ENCODE assay signal across 19 cellular contexts in the genomic region with DNA sequence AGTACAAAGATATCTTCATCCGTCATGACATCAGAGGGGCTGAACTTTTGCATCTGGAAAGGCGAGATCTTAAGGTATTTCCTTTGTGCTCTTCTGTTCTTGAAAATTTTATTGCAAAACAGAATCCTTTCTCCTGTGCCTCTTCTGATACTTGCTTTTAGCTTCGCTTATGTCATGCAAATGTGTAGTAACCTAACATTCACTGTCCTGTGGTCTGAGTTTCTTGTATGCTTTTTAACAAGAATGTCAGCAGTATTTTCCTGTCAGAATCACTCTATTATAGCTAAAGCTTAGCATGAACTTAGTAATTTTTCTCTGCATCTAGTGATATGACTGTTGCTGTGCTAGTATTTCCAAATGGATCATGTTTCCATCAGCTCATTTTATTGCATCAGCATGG. TPM values are rescaled to one million over a fixed set of nuclear protein-coding genes. Genes with fewer than 3 reads are reported as not detected.
A peak's percentile ranks its signal among the peaks of the same experiment; 100 is the strongest.
DNase-seq lines count a peak whose midpoint lies in the region; ATAC-seq, FAIRE-seq and TF ChIP-seq lines count a peak whose summit lies in the region.
"Had no signal": no experiment of that assay in that cellular context is flagged by ENCODE, and none has a peak within 500 bp of the region (broad histone marks: within the 10 kb centered on the region; RNA-seq: fewer than 3 reads in every experiment).

No MANE protein-coding gene starts in this region.

- no peaks in the 10 kb centered on the region for H3K79me1 ChIP-seq in H1 (ENCODE audit: low read depth, low read length)

- no peak overlapping the region for H2BK120ac ChIP-seq in H1 (replicated peaks; ENCODE audit: low read depth, low read length)

- H3F3A ChIP-seq in GM23338 (replicated peaks; ENCODE audit: low read depth) = no peaks in the 10 kb centered on the region

- no peak overlapping the region for H4K5ac ChIP-seq in H1 (ENCODE audit: insufficient read length, low read depth, low read length)

- TF ChIP-seq RAD21 in H1 (IDR thresholded peaks at IDR 0.05 in 1 of 2, conservative IDR thresholded peaks at IDR 0.05 in 1 of 2; ENCODE audit: low read depth in 2 of 2, low read length in 2 of 2) = no peak

- ATAC-seq in GM23338 (peak; percentile 32; the same call in 2 of the 3 replicates), HG03469 (IDR thresholded peaks at IDR 0.05; ENCODE audit: unreplicated experiment) (no peak)
- ATAC-seq in activated CD8-positive, alpha-beta memory T cell treated with anti-CD3 and anti-CD28 coated beads, Interleukin-2, amount 10 ng/mL, durations not matched to agents 7 days and 5 days = no peak
- ATAC-seq: CD8-positive, alpha-beta T cell; GM12878 had no signal

- no peak for TF ChIP-seq CTCF in GM23338 (conservative IDR thresholded peaks at IDR 0.05; ENCODE audit: low read depth in 2 of 2)
- no peak for TF ChIP-seq CTCF in H1 (IDR thresholded peaks at IDR 0.05; ENCODE audit: control extremely low read depth in 1 of 3, insufficient read depth in 1 of 3, low read depth in 1 of 3, low read length in 3 of 3)

- CTCF ChIA-PET in H1 (lab: Charles Lee; ENCODE audit: partially characterized antibody) = no interaction called here
- CTCF ChIA-PET in activated CD8-positive, alpha-beta memory T cell treated with anti-CD3 and anti-CD28 coated beads, Interleukin-2, amount 10 ng/mL, durations not matched to agents 7 days and 5 days (lab: Charles Lee) = no interaction called here

- no peaks in the 10 kb centered on the region for H4K20me1 ChIP-seq in GM23338 (replicated peaks; ENCODE audit: insufficient read depth)
- H4K20me1 ChIP-seq in H1 (replicated peaks in 1 of 2; ENCODE audit: control insufficient read depth in 1 of 2, insufficient read depth in 2 of 2, low read length in 2 of 2) = no peaks in the 10 kb centered on the region
- H4K20me1 ChIP-seq: BLaER1 treated with 17β-estradiol and CSF1 and Interleukin-3, amounts not matched to agents 10 nM and 100 nM had no signal

- no peak overlapping the region for H2BK5ac ChIP-seq in H1 (ENCODE audit: low read depth, low read length)

- no peak overlapping the region for H2BK20ac ChIP-seq in H1 (ENCODE audit: low read length)

- H2BK12ac ChIP-seq in H1 (ENCODE audit: low read depth, low read length) = no peak overlapping the region

- FAIRE-seq in H1 (lab: Jason Lieb, UNC) = peak; percentile 58
- FAIRE-seq: GM12878, GM19239, H54 had no signal

- H3K4ac ChIP-seq in H1 (replicated peaks; ENCODE audit: insufficient read length, low read depth, low read length) = no peak overlapping the region

- H3K23me2 ChIP-seq in H1 (ENCODE audit: low read depth, low read length) = no peaks in the 10 kb centered on the region; the same call in 1 of the 2 replicates

- peaks cover 25% of the 10 kb centered on the region for H3K4me1 ChIP-seq in GM23338 (ENCODE audit: insufficient read depth)
- H3K4me1 ChIP-seq in HUES64 (ENCODE audit: insufficient read depth, low read length) = peaks cover 21% of the 10 kb centered on the region
- H3K4me1 ChIP-seq in H1 (replicated peaks in 1 of 4; ENCODE audit: control insufficient read depth in 3 of 4, insufficient read depth in 4 of 4, low read length in 3 of 4) = peaks cover 0 to 9% (median 5%) of the 10 kb centered on the region in 4 experiments; a peak in 3 of 7 replicates
- H3K4me1 ChIP-seq in iPS-20b (ENCODE audit: insufficient read depth, low read length) = peaks cover 17% of the 10 kb centered on the region
- H3K4me1 ChIP-seq: BLaER1 treated with 17β-estradiol and CSF1 and Interleukin-3, amounts not matched to agents 10 nM and 100 nM had no signal

- H3K4me3 Mint-ChIP-seq in GM23338 = peak overlapping the region; percentile 25; the same call in 2 of the 3 replicates
- H3K4me3 Mint-ChIP-seq in activated CD8-positive, alpha-beta memory T cell treated with anti-CD3 and anti-CD28 coated beads, Interleukin-2, amount 10 ng/mL, durations not matched to agents 7 days and 5 days = no peak overlapping the region
- H3K4me3 Mint-ChIP-seq: B cell; CD8-positive, alpha-beta T cell; IgD-negative memory B cell had no signal

- H4K8ac ChIP-seq in H1 (ENCODE audit: extremely low read depth, insufficient read depth, low read length) = no peak overlapping the region

- POLR2A ChIA-PET in H1 (lab: Charles Lee; ENCODE audit: partially characterized antibody) = interaction anchor here (1.2 kb wide), 1 partner anchor 51 kb away, joined by 3 read pairs; a partner anchor contains a TSS

- H3K9me3 ChIP-seq in HUES64 (ENCODE audit: insufficient read depth, low read depth, low read length) (no peaks in the 10 kb centered on the region), H1 (ENCODE audit: insufficient read depth in 2 of 2, low read depth in 1 of 2, low read length in 1 of 2) (no peaks in the 10 kb centered on the region), iPS-20b (ENCODE audit: insufficient read depth, low read depth, low read length) (no peaks in the 10 kb centered on the region)

- no peak overlapping the region for H2BK15ac ChIP-seq in H1 (ENCODE audit: low read length)

- H3K27me3 ChIP-seq in GM23338 (ENCODE audit: insufficient read depth) (no peaks in the 10 kb centered on the region), HUES64 (ENCODE audit: insufficient read depth, low read length) (no peaks in the 10 kb centered on the region), H1 (replicated peaks in 1 of 4; ENCODE audit: control insufficient read depth in 3 of 4, extremely low read depth in 1 of 4, insufficient read depth in 3 of 4, low read length in 3 of 4) (no peaks in the 10 kb centered on the region), iPS-20b (ENCODE audit: insufficient read depth, low read length) (no peaks in the 10 kb centered on the region)
- H3K27me3 ChIP-seq: BLaER1 treated with 17β-estradiol and CSF1 and Interleukin-3, amounts not matched to agents 10 nM and 100 nM had no signal

- no peak overlapping the region for H3K18ac ChIP-seq in H1 (ENCODE audit: extremely low read depth, low read length)

- no peak for TF ChIP-seq EP300 in H1 (IDR thresholded peaks at IDR 0.05; ENCODE audit: borderline replicate concordance in 1 of 2, low read depth in 2 of 2, low read length in 2 of 2)

- H3K56ac ChIP-seq in H1 (replicated peaks; ENCODE audit: insufficient read length, low read depth, low read length) = no peak overlapping the region

- DNase-seq in GM23338 (ENCODE audit: low spot score) (peak; percentile 34), H1 (ENCODE audit: low read depth in 1 of 2, low spot score in 2 of 2) (no peak), NCI-H1417 treated with DMSO at 0.1 percent for 48 hours (lab: John Stamatoyannopoulos, UW) (no peak), AG08396 (ENCODE audit: low spot score) (no peak)
- no peak for DNase-seq in activated CD8-positive, alpha-beta memory T cell treated with anti-CD3 and anti-CD28 coated beads, Interleukin-2, amount 10 ng/mL, durations not matched to agents 7 days and 5 days
- DNase-seq: 8988T; Calu3; CD8-positive, alpha-beta T cell; DMS79 treated with DMSO at 0.1 percent for 48 hours; KBM-7 had no signal

- no peak overlapping the region for H2AFZ ChIP-seq in GM23338
- no peak overlapping the region for H2AFZ ChIP-seq in H1 (ENCODE audit: low read length)

- H2AK5ac ChIP-seq in H1 (ENCODE audit: low read depth, low read length) = no peak overlapping the region

- H3K9ac ChIP-seq in HUES64 (ENCODE audit: low read depth, low read length) = no peak overlapping the region
- no peak overlapping the region; a peak in 1 of 7 replicates for H3K9ac ChIP-seq in H1 (replicated peaks in 1 of 4; ENCODE audit: extremely low read depth in 1 of 4, low read depth in 3 of 4, low read length in 3 of 4)
- H3K9ac ChIP-seq in iPS-20b (ENCODE audit: low read depth, low read length) = peak overlapping the region; percentile 29; the same call in 1 of the 2 replicates
- H3K9ac ChIP-seq: BLaER1 treated with 17β-estradiol and CSF1 and Interleukin-3, amounts not matched to agents 10 nM and 100 nM had no signal

- H3K14ac ChIP-seq in H1 (ENCODE audit: insufficient read length) = no peak overlapping the region

- H3K79me2 ChIP-seq in GM23338 (replicated peaks; ENCODE audit: insufficient read depth) (no peaks in the 10 kb centered on the region), H1 (ENCODE audit: control insufficient read depth in 1 of 2, insufficient read depth in 2 of 2, low read length in 2 of 2) (no peaks in the 10 kb centered on the region)

- no peaks in the 10 kb centered on the region for H3K36me3 ChIP-seq in GM23338 (ENCODE audit: insufficient read depth)
- peaks cover 9% of the 10 kb centered on the region for H3K36me3 ChIP-seq in HUES64 (ENCODE audit: insufficient read depth, low read length)
- peaks cover 0 to 3% (median 0%) of the 10 kb centered on the region in 4 experiments; a peak in 1 of 8 replicates for H3K36me3 ChIP-seq in H1 (ENCODE audit: control insufficient read depth in 2 of 4, insufficient read depth in 4 of 4, low read length in 3 of 4)
- peaks cover 6% of the 10 kb centered on the region; the same call in 1 of the 2 replicates for H3K36me3 ChIP-seq in iPS-20b (ENCODE audit: insufficient read depth, low read depth, low read length)

- no peak for TF ChIP-seq POLR2A in H1 (IDR thresholded peaks at IDR 0.05; ENCODE audit: control extremely low read depth in 1 of 2, low read depth in 2 of 2, low read length in 2 of 2)

- peaks cover 26% of the 10 kb centered on the region for H3K4me1 Mint-ChIP-seq in GM23338
- H3K4me1 Mint-ChIP-seq in activated CD8-positive, alpha-beta memory T cell treated with anti-CD3 and anti-CD28 coated beads, Interleukin-2, amount 10 ng/mL, durations not matched to agents 7 days and 5 days = no peaks in the 10 kb centered on the region
- H3K4me1 Mint-ChIP-seq: B cell, IgD-negative memory B cell had no signal

- no peak overlapping the region for H3K23ac ChIP-seq in H1 (ENCODE audit: insufficient read length)

- 70% methylated on average over 3 of the region's 3 CpGs for WGBS in HUES64
- WGBS in H1 (ENCODE audit: extremely low coverage in 1 of 2, insufficient coverage in 1 of 2, insufficient read length in 1 of 2, insufficient replicate concordance in 2 of 2, low coverage in 1 of 2, low lambda C conversion rate in 2 of 2, missing lambda C conversion rate in 1 of 2), 2 experiments = 59% methylated on average over 3 of the region's 3 CpGs; no CpG with 5 or more reads in 1 of the 2 experiments

- no peaks in the 10 kb centered on the region; the same call in 2 of the 3 replicates for H3K9me3 Mint-ChIP-seq in GM23338
- H3K9me3 Mint-ChIP-seq in activated CD8-positive, alpha-beta memory T cell treated with anti-CD3 and anti-CD28 coated beads, Interleukin-2, amount 10 ng/mL, durations not matched to agents 7 days and 5 days (ENCODE audit: low read depth) = no peaks in the 10 kb centered on the region
- H3K9me3 Mint-ChIP-seq: CD8-positive, alpha-beta T cell had no signal

- H3K4me2 ChIP-seq in GM23338 (peak overlapping the region; percentile 58), H1 (ENCODE audit: insufficient read depth in 1 of 2, low read depth in 2 of 2, low read length in 2 of 2) (peak overlapping the region; percentile 50 to 63)
- H3K4me2 ChIP-seq: BLaER1 treated with 17β-estradiol and CSF1 and Interleukin-3, amounts not matched to agents 10 nM and 100 nM had no signal

- no peak overlapping the region for H4K91ac ChIP-seq in H1 (replicated peaks; ENCODE audit: insufficient read length, low read length)

- peaks cover 17% of the 10 kb centered on the region for H3K36me3 Mint-ChIP-seq in GM23338 (ENCODE audit: low read depth)
- peaks cover 33% of the 10 kb centered on the region for H3K36me3 Mint-ChIP-seq in activated CD8-positive, alpha-beta memory T cell treated with anti-CD3 and anti-CD28 coated beads, Interleukin-2, amount 10 ng/mL, durations not matched to agents 7 days and 5 days
- H3K36me3 Mint-ChIP-seq: IgD-negative memory B cell had no signal

- no peaks in the 10 kb centered on the region for H3K9me2 ChIP-seq in GM23338 (ENCODE audit: insufficient read depth)

- H3K27ac Mint-ChIP-seq in GM23338 = peak overlapping the region; percentile 49
- no peak overlapping the region for H3K27ac Mint-ChIP-seq in activated CD8-positive, alpha-beta memory T cell treated with anti-CD3 and anti-CD28 coated beads, Interleukin-2, amount 10 ng/mL, durations not matched to agents 7 days and 5 days
- H3K27ac Mint-ChIP-seq: B cell; CD8-positive, alpha-beta T cell; IgD-negative memory B cell had no signal

- H3K4me3 ChIP-seq in GM23338 (peak overlapping the region; percentile 27; the same call in 1 of the 2 replicates), HUES64 (ENCODE audit: low read length) (no peak overlapping the region), H1 (ENCODE audit: extremely low read depth in 1 of 4, insufficient read depth in 2 of 4, low read depth in 3 of 4, low read length in 4 of 4) (no peak overlapping the region), iPS-20b (ENCODE audit: low read length) (peak overlapping the region; percentile 29; the same call in 1 of the 2 replicates)
- H3K4me3 ChIP-seq: BLaER1 treated with 17β-estradiol and CSF1 and Interleukin-3, amounts not matched to agents 10 nM and 100 nM; GM12878 had no signal

- peak overlapping the region; percentile 18; the same call in 1 of the 2 replicates for H3K27ac ChIP-seq in GM23338 (ENCODE audit: low read depth)
- peak overlapping the region; percentile 22; the same call in 1 of the 2 replicates for H3K27ac ChIP-seq in HUES64 (ENCODE audit: low read depth, low read length)
- peak overlapping the region; percentile 14; the same call in 1 of the 2 replicates for H3K27ac ChIP-seq in H1 (ENCODE audit: low read depth, low read length)
- no peak overlapping the region for H3K27ac ChIP-seq in iPS-20b (ENCODE audit: low read length)
- H3K27ac ChIP-seq: BLaER1 treated with 17β-estradiol and CSF1 and Interleukin-3, amounts not matched to agents 10 nM and 100 nM had no signal

- H3K27me3 Mint-ChIP-seq in GM23338 (ENCODE audit: insufficient read depth, low read depth, poor library complexity) = no peaks in the 10 kb centered on the region
- no peaks in the 10 kb centered on the region for H3K27me3 Mint-ChIP-seq in activated CD8-positive, alpha-beta memory T cell treated with anti-CD3 and anti-CD28 coated beads, Interleukin-2, amount 10 ng/mL, durations not matched to agents 7 days and 5 days
- H3K27me3 Mint-ChIP-seq: B cell, IgD-negative memory B cell had no signal

RNA-seq across cellular contexts. Expression of a gene that starts 50.6 kb away (rescaled TPM):
- total RNA-seq in GM23338 (2014; rRNA removed; shearing (Covaris generic)) = 20.7 and 21.6 TPM in 2 replicates
- polyA plus RNA-seq in GM23338 (2016; fragmentation: Nextera tagmentation; extraction: Ambion mirVana) = 4.2 and 4.3 TPM in 2 replicates
- polyA plus RNA-seq in HUES64 (2013, experiment 1 of 2) = 11.2 TPM
- 11.7 TPM for polyA plus RNA-seq in HUES64 (2013, experiment 2 of 2)
- 21.7 and 21.9 TPM in 2 replicates for total RNA-seq in H1 (2021; fragmentation: NEBNext Ultra II Directional; extraction: Animal tissue kit (Norgen Biotek cat#: 25700))
- polyA plus RNA-seq in H1 (2011; rRNA removed) = 2.7 and 4.5 TPM in 2 replicates
- 6.7 TPM for polyA plus RNA-seq in H1 (2011; cell fraction: cytosol; rRNA removed)
- polyA plus RNA-seq in H1 (2011; cell fraction: nucleus; rRNA removed) = 3.8 TPM
- 4.3 to 10.0 TPM (median 6.2 TPM) in 4 replicates for polyA plus RNA-seq in H1 (2012, experiment 1 of 2)
- 0.45 TPM for polyA plus RNA-seq in H1 (2012, experiment 2 of 2)
- polyA plus RNA-seq in H1 (2013, experiment 1 of 2) = 7.2 TPM
- polyA plus RNA-seq in H1 (2013, experiment 2 of 2) = 6.7 TPM
- 27.2 and 42.9 TPM in 2 replicates for polyA minus RNA-seq in H1 (2011; rRNA and poly(A)+ RNA removed)
- 13.8 TPM for polyA minus RNA-seq in H1 (2011; cell fraction: cytosol; rRNA and poly(A)+ RNA removed)
- polyA minus RNA-seq in H1 (2011; cell fraction: nucleus; rRNA and poly(A)+ RNA removed) = 37.6 TPM
- total RNA-seq in activated CD8-positive, alpha-beta memory T cell treated with anti-CD3 and anti-CD28 coated beads, Interleukin-2, amount 10 ng/mL, durations not matched to agents 7 days and 5 days = 10 to 100 TPM; 23.0 to 34.4 TPM

Comparison
In these comparisons a context has a peak if more than half of its experiments do, and no peak if none do; other contexts are left out.
1. H3K4me3 ChIP-seq: peak in GM23338 (single experiment) and iPS-20b (single experiment); none in HUES64 (single experiment) and H1 (0 of 4).